9 cellular contexts compared by ENCODE assay signal in genomic region chr1:17531682-17532487, GRCh38. TPM values are rescaled to one million over a fixed set of nuclear protein-coding genes. Genes with fewer than 3 reads are reported as not detected.
DNase-seq lines count a peak whose midpoint lies in the region; ATAC-seq and TF ChIP-seq lines count a peak whose summit lies in the region.
"Had no signal": no experiment of that assay in that cellular context is flagged by ENCODE, and none has a peak within 500 bp of the region (broad histone marks: within the 10 kb centered on the region; RNA-seq: fewer than 3 reads in every experiment).

No MANE protein-coding gene starts in this region.

- H3K4me1 Mint-ChIP-seq in type B pancreatic cell (ENCODE audit: unreplicated experiment), result peaks cover 23% of the 10 kb centered on the region
- no peaks in the 10 kb centered on the region for H3K4me1 Mint-ChIP-seq in Caco-2 (ENCODE audit: low read depth, unreplicated experiment)
- H3K4me1 Mint-ChIP-seq: activated naive CD8-positive, alpha-beta T cell treated with anti-CD3 and anti-CD28 coated beads for 36 hours had no signal

- H3K36me3 ChIP-seq in mucosa of rectum (ENCODE audit: control insufficient read depth in 2 of 2, insufficient read depth in 2 of 2, low read length in 2 of 2), result peaks cover 0 to 3% of the 10 kb centered on the region in 2 donors
- H3K36me3 ChIP-seq in Caco-2 (ENCODE audit: control insufficient read depth, insufficient read depth, low read length), result no peaks in the 10 kb centered on the region

- no peaks in the 10 kb centered on the region for H3K27me3 Mint-ChIP-seq in type B pancreatic cell
- H3K27me3 Mint-ChIP-seq in Caco-2 (ENCODE audit: insufficient read depth, unreplicated experiment), result no peaks in the 10 kb centered on the region

- H3K4me1 ChIP-seq in mucosa of rectum (ENCODE audit: control insufficient read depth in 2 of 2, insufficient read depth in 2 of 2, low read length in 2 of 2) (peaks cover 28 to 41% of the 10 kb centered on the region in 2 donors), Caco-2 (no peaks in the 10 kb centered on the region)

- CTCF ChIA-PET in Caco-2 (lab: Charles Lee), result interaction anchor here (0.7 to 1.0 kb wide), 2 partner anchors 29 to 43 kb away, joined by 3 read pairs; no protein-coding TSS in a partner anchor

- H3K27me3 ChIP-seq in mucosa of rectum (ENCODE audit: control insufficient read depth in 2 of 2, insufficient read depth in 2 of 2, low read length in 2 of 2), result no peaks in the 10 kb centered on the region
- H3K27me3 ChIP-seq in Caco-2 (replicated peaks; ENCODE audit: control insufficient read depth, insufficient read depth, low read length), result no peaks in the 10 kb centered on the region

- no peak for TF ChIP-seq CTCF in type B pancreatic cell (conservative IDR thresholded peaks at IDR 0.05)
- no peak for TF ChIP-seq CTCF in Caco-2 (IDR thresholded peaks at IDR 0.05; ENCODE audit: insufficient read depth in 1 of 2, low read depth in 1 of 2, low read length in 1 of 2, severe bottlenecking in 1 of 2, unreplicated experiment in 1 of 2)

- H3K9me3 ChIP-seq in mucosa of rectum (ENCODE audit: control insufficient read depth in 2 of 2, low read length in 2 of 2) (no peaks in the 10 kb centered on the region), Caco-2 (no peaks in the 10 kb centered on the region)

- no TSS peak for BruUV-seq in Caco-2 (replicated peaks; lab: Mats Ljungman, UMichigan)

- ATAC-seq in esophagus mucosa, result peak; percentile 71

- H3K36me3 Mint-ChIP-seq in type B pancreatic cell (no peaks in the 10 kb centered on the region), Caco-2 (ENCODE audit: insufficient read depth, unreplicated experiment) (no peaks in the 10 kb centered on the region)
- H3K36me3 Mint-ChIP-seq: activated naive CD8-positive, alpha-beta T cell treated with anti-CD3 and anti-CD28 coated beads for 36 hours; naive B cell had no signal

- H3K27ac Mint-ChIP-seq in type B pancreatic cell, result peak overlapping the region; percentile 41
- no peak overlapping the region for H3K27ac Mint-ChIP-seq in Caco-2 (ENCODE audit: unreplicated experiment)
- H3K27ac Mint-ChIP-seq: activated naive CD8-positive, alpha-beta T cell treated with anti-CD3 and anti-CD28 coated beads for 36 hours; naive B cell had no signal

- DNase-seq in NCI-H2196 treated with DMSO at 0.1 percent for 48 hours (lab: John Stamatoyannopoulos, UW; ENCODE audit: unreplicated experiment) (peak; percentile 82), type B pancreatic cell (ENCODE audit: extremely low spot score, unreplicated experiment) (no peak), Caco-2 (no peak)
- DNase-seq in activated CD4-positive, CD25-positive, alpha-beta regulatory T cell (lab: John Stamatoyannopoulos, UW), result no peak
- DNase-seq in stimulated activated CD4-positive, alpha-beta T cell treated with anti-CD3 and anti-CD28 coated beads, Interleukin-4, amount 100 ng/mL, for 4 hours, result no peak
- DNase-seq: activated naive CD8-positive, alpha-beta T cell treated with anti-CD3 and anti-CD28 coated beads for 36 hours; naive B cell had no signal

- H3K9ac ChIP-seq in mucosa of rectum (ENCODE audit: low read depth in 1 of 2, low read length in 2 of 2), result peak overlapping the region; percentile 38 to 70

- H3K9me3 Mint-ChIP-seq in type B pancreatic cell (no peaks in the 10 kb centered on the region), Caco-2 (ENCODE audit: unreplicated experiment) (no peaks in the 10 kb centered on the region)
- H3K9me3 Mint-ChIP-seq: activated naive CD8-positive, alpha-beta T cell treated with anti-CD3 and anti-CD28 coated beads for 36 hours had no signal

- intact Hi-C loops in Caco-2 (cut with micrococcal nuclease; ENCODE audit: unreplicated experiment), result no loop called here

- no peak overlapping the region for H3K4me3 ChIP-seq in mucosa of rectum (ENCODE audit: low read length in 2 of 2)
- H3K4me3 ChIP-seq in Caco-2 (ENCODE audit: low read depth, low read length), result no peak overlapping the region

- POLR2A ChIA-PET in Caco-2 (lab: Charles Lee), result interaction anchor here (0.5 kb wide), 1 partner anchor 56 kb away, joined by 3 read pairs; no protein-coding TSS in a partner anchor

- H3K4me3 Mint-ChIP-seq in type B pancreatic cell (no peak overlapping the region), Caco-2 (ENCODE audit: unreplicated experiment) (no peak overlapping the region)
- H3K4me3 Mint-ChIP-seq: activated naive CD8-positive, alpha-beta T cell treated with anti-CD3 and anti-CD28 coated beads for 36 hours had no signal

- H3K27ac ChIP-seq in mucosa of rectum (ENCODE audit: low read depth in 2 of 2, low read length in 2 of 2), result peak overlapping the region; percentile 93 to 94

RNA-seq across cellular contexts. Expression of gene ARHGEF10L, which starts 7.6 kb away (rescaled TPM):
- total RNA-seq in esophagus mucosa (28.3 TPM), type B pancreatic cell (ENCODE audit: low replicate concordance) (36.0 and 48.0 TPM in 2 replicates), Caco-2 (2022) (31.3 and 34.0 TPM in 2 replicates)
- total RNA-seq: activated naive CD8-positive, alpha-beta T cell treated with anti-CD3 and anti-CD28 coated beads for 36 hours had no signal
